In the genomic region with DNA sequence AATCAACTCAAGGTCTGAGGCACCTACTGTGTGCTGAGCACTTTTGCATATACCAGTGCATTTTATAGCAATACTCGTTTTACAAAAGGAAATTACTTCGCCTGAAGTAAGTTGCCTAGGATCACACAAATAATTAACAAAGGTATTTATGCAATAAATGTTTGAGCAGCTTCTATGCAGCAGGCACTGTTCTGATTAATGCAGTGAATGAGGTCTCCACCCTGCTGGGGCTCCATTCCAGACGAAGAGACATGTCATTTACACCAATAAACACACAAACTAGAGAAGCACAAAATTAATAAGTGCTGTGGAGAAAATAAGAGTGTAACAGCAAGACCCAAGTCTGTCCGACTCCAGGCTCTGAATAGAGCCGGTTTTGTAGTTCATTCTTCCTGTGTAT, we compare ENCODE assay signal across 8 cellular contexts. TPM values are rescaled to one million over a fixed set of nuclear protein-coding genes. Genes with fewer than 3 reads are reported as not detected.
DNase-seq lines count a peak whose midpoint lies in the region; ATAC-seq and TF ChIP-seq lines count a peak whose summit lies in the region.
"Had no signal": no experiment of that assay in that cellular context is flagged by ENCODE, and none has a peak within 500 bp of the region (broad histone marks: within the 10 kb centered on the region; RNA-seq: fewer than 3 reads in every experiment).

No MANE protein-coding gene starts in this region.

- H3K36me3 Mint-ChIP-seq in T-cell: no peaks in the 10 kb centered on the region

- no peaks in the 10 kb centered on the region for H3K9me3 ChIP-seq in ES-I3 (ENCODE audit: control insufficient read depth, insufficient read depth, low read length)
- no peaks in the 10 kb centered on the region for H3K9me3 ChIP-seq in esophagus muscularis mucosa

- H3K4me1 ChIP-seq in ES-I3 (ENCODE audit: insufficient read depth, low read length) (0 out of 2 replicates have a peak, but pooled peaks cover under 1% of the 10 kb centered on the region), esophagus muscularis mucosa (peaks cover 0 to 11% (median 8%) of the 10 kb centered on the region in 4 donors)

- CTCF ChIA-PET in T-cell (lab: Charles Lee): interaction anchor here (0.5 to 0.7 kb wide), 5 partner anchors 20 to 445 kb away, joined by 3 to 14 read pairs (median 4); no protein-coding TSS in a partner anchor

- DNase-seq in T-cell (no peak), esophagus muscularis mucosa (ENCODE audit: extremely low spot score) (no peak), renal cortical epithelial cell (ENCODE audit: low read depth) (peak; percentile 74), NCI-H510A (lab: John Stamatoyannopoulos, UW) (no peak), medulla oblongata (ENCODE audit: extremely low spot score) (no peak), caudate nucleus (lab: John Stamatoyannopoulos, UW) (no peak)
- DNase-seq: NCI-H1092 had no signal

- peaks cover 0 to 69% (median 8%) of the 10 kb centered on the region in 4 donors for H3K27me3 ChIP-seq in esophagus muscularis mucosa

- peaks cover 15 to 36% of the 10 kb centered on the region in 2 donors for H3K27me3 Mint-ChIP-seq in T-cell

- no peak for ATAC-seq in T-cell (replicated peaks in 1 of 4)

- H3K9ac ChIP-seq in ES-I3 (ENCODE audit: low read depth, low read length): peak overlapping the region; percentile 45; the same call in 1 of the 2 replicates

- H3K36me3 ChIP-seq in ES-I3 (ENCODE audit: insufficient read depth, low read length): no peaks in the 10 kb centered on the region
- H3K36me3 ChIP-seq in esophagus muscularis mucosa: no peaks in the 10 kb centered on the region

- intact Hi-C loops in esophagus muscularis mucosa (cut with DNase I): no loop called here

- H3K27ac Mint-ChIP-seq in T-cell: no peak overlapping the region

- no peaks in the 10 kb centered on the region for H3K9me3 Mint-ChIP-seq in T-cell

- peak overlapping the region; percentile 19 to 50 (median 26) for H3K4me3 ChIP-seq in esophagus muscularis mucosa

- TF ChIP-seq POLR2A in esophagus muscularis mucosa (IDR thresholded peaks at IDR 0.05; ENCODE audit: low read depth): no peak

- WGBS in esophagus muscularis mucosa: 59% methylated on average over 5 of the region's 5 CpGs

- POLR2A ChIA-PET in T-cell (lab: Charles Lee): interaction anchor here in 1 of 2 donors (0.7 kb wide), 1 partner anchor 8 kb away, joined by 5 read pairs; no protein-coding TSS in a partner anchor

- no peak for TF ChIP-seq CTCF in esophagus muscularis mucosa (IDR thresholded peaks at IDR 0.05)

- H3K27ac ChIP-seq in esophagus muscularis mucosa (replicated peaks in 1 of 4) (no peak overlapping the region), caudate nucleus (ENCODE audit: low read depth, low read length) (no peak overlapping the region)

- peak overlapping the region; percentile 48 to 59 (median 56) for H3K4me3 Mint-ChIP-seq in T-cell

- TF ChIP-seq EP300 in esophagus muscularis mucosa (IDR thresholded peaks at IDR 0.05): no peak

- peaks cover 0 to 7% (median 5%) of the 10 kb centered on the region in 3 donors for H3K4me1 Mint-ChIP-seq in T-cell

RNA-seq across cellular contexts. Expression of a gene that starts 17.5 kb away (rescaled TPM):
- under 1 TPM in 1 of 5 donors, not detected in 4; 0.10 TPM for total RNA-seq in T-cell
- total RNA-seq in esophagus muscularis mucosa: under 1 TPM; under 0.01 to 0.66 (median 0.34) TPM
- 0.55 TPM in 1 of 2 replicates, not detected in the other for total RNA-seq in renal cortical epithelial cell
